8 cellular contexts compared by ENCODE assay signal in genomic region chr3:128725932-128726690, GRCh38. TPM values are rescaled to one million over a fixed set of nuclear protein-coding genes. Genes with fewer than 3 reads are reported as not detected.
DNase-seq lines count a peak whose midpoint lies in the region; ATAC-seq and TF ChIP-seq lines count a peak whose summit lies in the region.

RAB7A (plus strand) TSS chr3:128726183; CDS start chr3:128795368, 69,185 bp downstream.

- TF ChIP-seq CTCF in activated B cell treated with CpG ODN at 0.5 μM for 24 hours (IDR thresholded peaks at IDR 0.05) (no peak), spleen (IDR thresholded peaks at IDR 0.05 in 8 of 11, conservative IDR thresholded peaks at IDR 0.05 in 3 of 11) (peak in 2 of 11 experiments; percentile 26 to 42)

- POLR2A ChIA-PET in activated B cell treated with CpG ODN at 0.5 μM for 24 hours (lab: Charles Lee), result interaction anchor here (0.6 to 2.6 kb wide), 8 partner anchors 26 to 602 kb away, joined by 3 to 42 read pairs (median 4); partner anchors contain the start of genes ACAD9, RPN1 and RUVBL1

- no peaks in the 10 kb centered on the region for H3K27me3 ChIP-seq in spleen (replicated peaks in 1 of 7)

- H3K4me1 ChIP-seq in spleen, result peaks cover 40 to 52% (median 50%) of the 10 kb centered on the region in 6 donors

- DNase-seq in AG08395 (ENCODE audit: low spot score), result peak; percentile 98
- peak; percentile 95 for DNase-seq in NCI-H345 (lab: John Stamatoyannopoulos, UW)
- DNase-seq in activated B cell treated with CpG ODN at 0.5 μM for 24 hours, result peak; percentile 93
- DNase-seq in caudate nucleus (lab: John Stamatoyannopoulos, UW), result peak; percentile 62 to 99 (median 96)
- peak; percentile 96 to 97 (median 96) for DNase-seq in immature natural killer cell
- peak; percentile 99 for DNase-seq in spleen

- peak; percentile 95 for ATAC-seq in HG03196 (IDR thresholded peaks at IDR 0.05; ENCODE audit: unreplicated experiment)
- peak; percentile 94 for ATAC-seq in activated B cell treated with CpG ODN at 0.5 μM for 24 hours (ENCODE audit: low read depth)

- WGBS in spleen, 5 donors, result 0 to 1% (median 0%) methylated on average over 20 to 71 of the region's 71 CpGs

- intact Hi-C loops in activated B cell treated with CpG ODN at 0.5 μM for 24 hours (cut with micrococcal nuclease), result loop anchor here (1.0 to 5.0 kb wide), 8 partner anchors 46 to 674 kb away; partner anchors contain the start of genes ACAD9, ISY1, RPN1 and SEC61A1
- intact Hi-C loops in spleen (cut with DNase I; ENCODE audit: low total_unique reads), result no loop called here

- H3K36me3 ChIP-seq in spleen, result no peaks in the 10 kb centered on the region

- H3K27me3 Mint-ChIP-seq in activated B cell treated with CpG ODN at 0.5 μM for 24 hours (peaks cover 7% of the 10 kb centered on the region), immature natural killer cell (ENCODE audit: low read depth in 3 of 3) (peaks cover 5 to 16% (median 8%) of the 10 kb centered on the region in 3 donors)

- H3K4me3 Mint-ChIP-seq in activated B cell treated with CpG ODN at 0.5 μM for 24 hours (peak within 1 kb of the TSS; percentile 93), immature natural killer cell (peak within 1 kb of the TSS; percentile 95 to 100 (median 96))

- H3K4me1 Mint-ChIP-seq in activated B cell treated with CpG ODN at 0.5 μM for 24 hours (peaks cover 61% of the 10 kb centered on the region), immature natural killer cell (peaks cover 54 to 62% of the 10 kb centered on the region in 2 donors)

- H3K9me3 ChIP-seq in spleen, result no peaks in the 10 kb centered on the region

- H3K36me3 Mint-ChIP-seq in activated B cell treated with CpG ODN at 0.5 μM for 24 hours (ENCODE audit: low read depth) (peaks cover 19% of the 10 kb centered on the region), immature natural killer cell (no peaks in the 10 kb centered on the region)

- H3K4me3 ChIP-seq in spleen, result peak within 1 kb of the TSS; percentile 79 to 98 (median 90)

- CTCF ChIA-PET in activated B cell treated with CpG ODN at 0.5 μM for 24 hours (lab: Charles Lee), result interaction anchor here (1.2 to 2.1 kb wide), 4 partner anchors 45 to 109 kb away, joined by 3 to 21 read pairs (median 7); no protein-coding TSS in a partner anchor

- H3K9me3 Mint-ChIP-seq in activated B cell treated with CpG ODN at 0.5 μM for 24 hours, result no peaks in the 10 kb centered on the region
- H3K9me3 Mint-ChIP-seq in immature natural killer cell, result no peaks in the 10 kb centered on the region

- TF ChIP-seq POLR2A in GM18951 (IDR thresholded peaks at IDR 0.05; ENCODE audit: extremely low read depth, insufficient read depth, insufficient read length) (peak; percentile 86), spleen (IDR thresholded peaks at IDR 0.05) (peak in 2 of 3 donors; percentile 68 to 72)

- peak within 1 kb of the TSS; percentile 91 for H3K27ac Mint-ChIP-seq in activated B cell treated with CpG ODN at 0.5 μM for 24 hours
- H3K27ac Mint-ChIP-seq in immature natural killer cell, result peak within 1 kb of the TSS; percentile 90 to 98 (median 97)

- in situ Hi-C loops in GM18951 (cut with MboI; ENCODE audit: low sequenced_read_pairs, unreplicated experiment), result no loop called here

- H3K27ac ChIP-seq in caudate nucleus (ENCODE audit: low read depth, low read length) (peak within 1 kb of the TSS; percentile 87), spleen (peak within 1 kb of the TSS; percentile 90 to 98 (median 96))

RNA-seq across cellular contexts. Expression of gene RAB7A, which starts in this region (rescaled TPM):
- total RNA-seq in activated B cell treated with CpG ODN at 0.5 μM for 24 hours, result 169 and 190 TPM in 2 replicates
- polyA plus RNA-seq in immature natural killer cell, result 100 to 1,000 TPM; 201 to 313 (median 244) TPM
- 100 to 1,000 TPM; 133 to 227 (median 199) TPM for total RNA-seq in spleen
- 100 to 1,000 TPM in 2 of 3 donors, 10 to 100 TPM in 1; 82.3 to 150 (median 114) TPM for polyA plus RNA-seq in spleen

Comparison
In these comparisons a context has a peak if more than half of its experiments do, and no peak if none do; other contexts are left out.
1. Peak in every context shown above with its lines: DNase-seq, ATAC-seq, H3K4me3 ChIP-seq and H3K27ac ChIP-seq.